1 cellular context compared by ENCODE assay signal in the genomic region with DNA sequence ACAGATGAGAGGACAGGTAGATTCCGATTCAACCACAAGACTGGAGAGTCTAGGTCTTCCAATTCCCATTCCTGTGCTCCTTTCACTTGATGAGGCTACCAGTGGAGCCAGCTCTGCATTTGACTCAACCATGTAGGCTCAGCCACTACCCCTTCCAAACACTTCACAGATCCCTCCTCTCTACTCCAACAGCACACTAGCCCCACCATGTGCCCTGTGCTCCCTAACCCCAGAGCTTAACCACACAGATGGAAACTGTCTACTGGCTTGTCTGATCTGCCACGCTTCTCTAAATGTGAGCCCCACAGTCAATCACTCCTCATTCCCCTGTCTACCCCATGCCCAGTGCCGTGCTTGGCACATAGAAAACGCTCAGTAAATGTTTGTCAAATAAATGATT.
TF ChIP-seq lines count a peak whose summit lies in the region.

No MANE protein-coding gene starts in this region.

TF ChIP-seq in WTC11, 78 proteins besides CTCF, POLR2A, EP300 and RAD21 (continued from another document):
- TF ChIP-seq, protein P1, sequence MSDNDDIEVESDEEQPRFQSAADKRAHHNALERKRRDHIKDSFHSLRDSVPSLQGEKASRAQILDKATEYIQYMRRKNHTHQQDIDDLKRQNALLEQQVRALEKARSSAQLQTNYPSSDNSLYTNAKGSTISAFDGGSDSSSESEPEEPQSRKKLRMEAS (CRISPR knock-in tag; IDR thresholded peaks at IDR 0.05): no peak
- TF ChIP-seq FOXP1 (CRISPR knock-in tag; IDR thresholded peaks at IDR 0.05; ENCODE audit: borderline replicate concordance): no peak
